1 cellular context compared by ENCODE assay signal in the genomic region with DNA sequence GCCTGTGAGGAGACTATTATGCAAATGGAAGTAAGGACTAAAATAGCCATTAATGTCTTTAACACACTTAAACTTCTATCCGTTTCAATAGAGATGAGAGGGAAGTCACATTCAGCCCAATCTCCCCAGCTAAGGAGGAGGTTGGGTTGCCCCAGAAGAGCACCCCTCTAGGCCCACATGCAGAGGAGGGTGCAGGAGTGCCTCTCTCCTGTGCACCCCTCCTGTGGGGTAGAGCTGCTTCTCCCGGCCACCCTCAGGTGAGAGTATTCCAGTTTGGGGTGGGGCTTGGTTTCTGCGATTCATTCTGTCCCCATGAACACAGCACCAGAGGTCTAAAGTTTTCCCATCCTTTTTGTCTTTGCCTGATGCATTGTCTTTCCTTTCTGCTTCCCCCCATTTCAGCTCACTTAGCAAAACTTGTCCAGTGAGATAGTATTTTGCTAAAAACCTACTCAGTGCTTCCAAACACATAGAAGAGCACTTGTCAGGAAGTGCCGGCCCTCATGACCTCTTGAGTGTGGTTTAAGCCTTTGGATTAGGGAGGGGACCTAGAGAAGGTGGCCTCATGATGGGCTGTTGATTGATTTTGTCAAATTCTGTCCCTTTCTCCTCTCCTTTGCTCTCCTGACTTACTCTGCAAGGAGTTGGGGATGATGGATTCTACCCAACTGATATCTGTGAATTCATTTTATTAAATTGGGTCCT.
TF ChIP-seq lines count a peak whose summit lies in the region.

No MANE protein-coding gene starts in this region.

TF ChIP-seq in SK-N-SH, 30 proteins besides CTCF, POLR2A, EP300 and RAD21 (continued from another document):
- TF ChIP-seq, protein P1, sequence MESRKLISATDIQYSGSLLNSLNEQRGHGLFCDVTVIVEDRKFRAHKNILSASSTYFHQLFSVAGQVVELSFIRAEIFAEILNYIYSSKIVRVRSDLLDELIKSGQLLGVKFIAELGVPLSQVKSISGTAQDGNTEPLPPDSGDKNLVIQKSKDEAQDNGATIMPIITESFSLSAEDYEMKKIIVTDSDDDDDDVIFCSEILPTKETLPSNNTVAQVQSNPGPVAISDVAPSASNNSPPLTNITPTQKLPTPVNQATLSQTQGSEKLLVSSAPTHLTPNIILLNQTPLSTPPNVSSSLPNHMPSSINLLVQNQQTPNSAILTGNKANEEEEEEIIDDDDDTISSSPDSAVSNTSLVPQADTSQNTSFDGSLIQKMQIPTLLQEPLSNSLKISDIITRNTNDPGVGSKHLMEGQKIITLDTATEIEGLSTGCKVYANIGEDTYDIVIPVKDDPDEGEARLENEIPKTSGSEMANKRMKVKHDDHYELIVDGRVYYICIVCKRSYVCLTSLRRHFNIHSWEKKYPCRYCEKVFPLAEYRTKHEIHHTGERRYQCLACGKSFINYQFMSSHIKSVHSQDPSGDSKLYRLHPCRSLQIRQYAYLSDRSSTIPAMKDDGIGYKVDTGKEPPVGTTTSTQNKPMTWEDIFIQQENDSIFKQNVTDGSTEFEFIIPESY (IDR thresholded peaks at IDR 0.05; ENCODE audit: borderline replicate concordance, low read depth) = no peak
- TF ChIP-seq CHD2 (IDR thresholded peaks at IDR 0.05; ENCODE audit: low read length, partially characterized antibody) (no peak), GATA2 (CRISPR knock-in tag; IDR thresholded peaks at IDR 0.05) (no peak), POLR2AphosphoS5 (IDR thresholded peaks at IDR 0.05; ENCODE audit: low read depth, low read length) (no peak), GABPA (IDR thresholded peaks at IDR 0.05; ENCODE audit: low read depth) (no peak), TAF1 (IDR thresholded peaks at IDR 0.05; ENCODE audit: borderline replicate concordance, low read depth, low read length) (no peak), RXRA (IDR thresholded peaks at IDR 0.05; ENCODE audit: borderline replicate concordance, low read depth) (no peak), RCOR1 (IDR thresholded peaks at IDR 0.05; ENCODE audit: low read length) (no peak)
- TF ChIP-seq, protein P2, sequence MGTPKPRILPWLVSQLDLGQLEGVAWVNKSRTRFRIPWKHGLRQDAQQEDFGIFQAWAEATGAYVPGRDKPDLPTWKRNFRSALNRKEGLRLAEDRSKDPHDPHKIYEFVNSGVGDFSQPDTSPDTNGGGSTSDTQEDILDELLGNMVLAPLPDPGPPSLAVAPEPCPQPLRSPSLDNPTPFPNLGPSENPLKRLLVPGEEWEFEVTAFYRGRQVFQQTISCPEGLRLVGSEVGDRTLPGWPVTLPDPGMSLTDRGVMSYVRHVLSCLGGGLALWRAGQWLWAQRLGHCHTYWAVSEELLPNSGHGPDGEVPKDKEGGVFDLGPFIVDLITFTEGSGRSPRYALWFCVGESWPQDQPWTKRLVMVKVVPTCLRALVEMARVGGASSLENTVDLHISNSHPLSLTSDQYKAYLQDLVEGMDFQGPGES (IDR thresholded peaks at IDR 0.05; ENCODE audit: low read depth, low read length) = no peak
